ENCODE assay signal across 9 cellular contexts in the genomic region with DNA sequence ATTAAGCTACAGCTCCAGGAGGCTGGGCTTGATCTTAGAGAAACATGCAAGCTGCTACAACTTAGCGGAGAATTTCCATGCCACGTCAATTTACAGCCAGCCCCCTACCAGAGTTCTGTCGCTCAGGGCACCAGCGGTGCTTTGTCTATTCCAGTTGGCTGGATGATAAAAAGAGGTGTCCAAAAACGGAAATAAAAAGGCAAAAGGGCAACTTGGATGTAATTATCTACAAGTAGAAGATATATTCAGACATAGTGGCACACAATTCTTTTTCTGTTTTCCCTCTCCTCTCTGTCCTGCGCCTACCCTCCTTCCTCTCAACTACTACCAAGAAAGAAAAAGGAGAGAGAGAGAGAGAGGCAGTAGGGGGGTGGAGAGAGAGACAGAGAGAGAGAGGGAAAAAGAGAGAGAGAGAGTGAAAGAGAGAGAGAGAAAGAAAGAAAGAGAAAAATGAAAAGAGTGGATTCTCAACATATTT. TPM values are rescaled to one million over a fixed set of nuclear protein-coding genes. Genes with fewer than 3 reads are reported as not detected.
DNase-seq lines count a peak whose midpoint lies in the region; ATAC-seq and TF ChIP-seq lines count a peak whose summit lies in the region.
"Had no signal": no experiment of that assay in that cellular context is flagged by ENCODE, and none has a peak within 500 bp of the region (broad histone marks: within the 10 kb centered on the region; RNA-seq: fewer than 3 reads in every experiment).

No MANE protein-coding gene starts in this region.

- peaks cover 0 to 10% (median 0%) of the 10 kb centered on the region in 4 donors for H3K4me1 ChIP-seq in upper lobe of left lung

- peak in 1 of 2 donors; percentile 78 for ATAC-seq in upper lobe of left lung (ENCODE audit: low FRiP score in 2 of 2)
- no peak for ATAC-seq in GM18861 (IDR thresholded peaks at IDR 0.05; ENCODE audit: unreplicated experiment)
- ATAC-seq: T-cell had no signal

- DNase-seq in RPMI7951 (ENCODE audit: low read depth) (peak; percentile 56), fibroblast of mammary gland (ENCODE audit: low read depth) (peak; percentile 73), myocyte (ENCODE audit: low read depth) (peak; percentile 57), upper lobe of left lung (no peak), NCI-H446 treated with DMSO at 0.1 percent for 48 hours (lab: John Stamatoyannopoulos, UW) (no peak)
- DNase-seq in activated CD4-positive, CD25-positive, alpha-beta regulatory T cell treated with anti-CD3 and anti-CD28 coated beads, Interleukin-2, amount 50 U/mL, for 72 hours, result no peak
- DNase-seq: activated naive CD4-positive, alpha-beta T cell treated with anti-CD3 and anti-CD28 coated beads, Interleukin-2, amount 50 U/mL, for 16 hours; T-cell had no signal

- H3K36me3 ChIP-seq in upper lobe of left lung, result no peaks in the 10 kb centered on the region

- TF ChIP-seq CTCF in fibroblast of mammary gland (conservative IDR thresholded peaks at IDR 0.05; ENCODE audit: control insufficient read depth, insufficient read depth, low read depth, low read length) (no peak), upper lobe of left lung (IDR thresholded peaks at IDR 0.05) (no peak)

- H3K4me3 ChIP-seq in fibroblast of mammary gland (ENCODE audit: control insufficient read depth, low read depth, low read length) (peak overlapping the region; percentile 61), upper lobe of left lung (peak overlapping the region in 3 of 4 donors; percentile 13 to 38 (median 31))

- 53 to 60% methylated on average over 6 of the region's 6 CpGs for WGBS in upper lobe of left lung, 2 donors

- H3K27ac ChIP-seq in upper lobe of left lung, result peak overlapping the region in 3 of 4 donors; percentile 37 to 64 (median 39)

- TF ChIP-seq POLR2A in upper lobe of left lung (IDR thresholded peaks at IDR 0.05), result no peak

- H3K27me3 ChIP-seq in upper lobe of left lung, result no peaks in the 10 kb centered on the region

- TF ChIP-seq EP300 in upper lobe of left lung (IDR thresholded peaks at IDR 0.05), result no peak

- no peaks in the 10 kb centered on the region for H3K9me3 ChIP-seq in upper lobe of left lung

RNA-seq across cellular contexts. Expression of a gene that starts 0.4 kb away (rescaled TPM):
- total RNA-seq in RPMI7951 (2014; rRNA removed; shearing (Covaris generic)), result 1.7 and 2.0 TPM in 2 replicates
- 6.2 and 6.8 TPM in 2 replicates for total RNA-seq in myocyte
- polyA plus RNA-seq in myocyte (2012), result 4.5 TPM
- total RNA-seq in upper lobe of left lung, result 1 to 10 TPM; 1.0 to 7.0 (median 2.8) TPM

RNA-seq across cellular contexts. Expression of a gene that starts 29.4 kb away (rescaled TPM):
- total RNA-seq in RPMI7951 (2014; rRNA removed; shearing (Covaris generic)), result 4.1 and 4.6 TPM in 2 replicates
- total RNA-seq in myocyte (5.8 and 6.0 TPM in 2 replicates), upper lobe of left lung (10 to 100 TPM in 1 of 6 donors, 1 to 10 TPM in 5; 3.1 to 12.6 (median 6.4) TPM)
- polyA plus RNA-seq in myocyte (2012), result 2.9 TPM

Comparison
In these comparisons a context has a peak if more than half of its experiments do, and no peak if none do; other contexts are left out.
1. DNase-seq: peak in RPMI7951 (single experiment), fibroblast of mammary gland (single experiment) and myocyte (single experiment); none in upper lobe of left lung (0 of 2), activated CD4-positive, CD25-positive, alpha-beta regulatory T cell treated with anti-CD3 and anti-CD28 coated beads, Interleukin-2, amount 50 U/mL, for 72 hours (single experiment) and NCI-H446 treated with DMSO at 0.1 percent for 48 hours (single experiment).